19 cellular contexts compared by ENCODE assay signal in genomic region chr13:77832339-77833100, GRCh38.
DNase-seq lines count a peak whose midpoint lies in the region; ATAC-seq lines count a peak whose summit lies in the region.
"Had no signal": no experiment of that assay in that cellular context is flagged by ENCODE, and none has a peak within 500 bp of the region (broad histone marks: within the 10 kb centered on the region; RNA-seq: fewer than 3 reads in every experiment).

No MANE protein-coding gene starts in this region.

- CTCF ChIA-PET in activated naive CD4-positive, alpha-beta T cell treated with anti-CD3 and anti-CD28 coated beads for 36 hours (lab: Charles Lee), result no interaction called here

- H3K36me3 ChIP-seq in adipocyte (ENCODE audit: control insufficient read depth, insufficient read depth, low read length, severe bottlenecking), result no peaks in the 10 kb centered on the region
- H3K36me3 ChIP-seq: BLaER1 treated with 17β-estradiol and CSF1 and Interleukin-3, amounts not matched to agents 10 nM and 100 nM; colonic mucosa; gastrocnemius medialis; pancreas had no signal

- H3K27me3 Mint-ChIP-seq in activated naive CD4-positive, alpha-beta T cell treated with anti-CD3 and anti-CD28 coated beads for 36 hours (ENCODE audit: low read depth), result no peaks in the 10 kb centered on the region
- H3K27me3 Mint-ChIP-seq: IgD-negative memory B cell; stimulated activated naive B cell treated with anti-CD40 and anti-IgM and Interleukin-4, amounts not matched to agents 10 μg/mL and 1 μg/mL and 100 μg/mL, for 72 hours had no signal

- H3K4me1 ChIP-seq in adipocyte (ENCODE audit: control insufficient read depth, insufficient read depth, low read length), result peaks cover 45% of the 10 kb centered on the region
- H3K4me1 ChIP-seq: colonic mucosa, gastrocnemius medialis, pancreas had no signal

- H3K4me3 ChIP-seq in adipocyte (ENCODE audit: low read length), result peak overlapping the region; percentile 66
- H3K4me3 ChIP-seq: BLaER1 treated with 17β-estradiol and CSF1 and Interleukin-3, amounts not matched to agents 10 nM and 100 nM; colonic mucosa; gastrocnemius medialis; pancreas had no signal

- intact Hi-C loops in activated naive CD4-positive, alpha-beta T cell treated with anti-CD3 and anti-CD28 coated beads for 36 hours (cut with micrococcal nuclease), result no loop called here

- H3K36me3 Mint-ChIP-seq in activated naive CD4-positive, alpha-beta T cell treated with anti-CD3 and anti-CD28 coated beads for 36 hours (ENCODE audit: low read depth), result no peaks in the 10 kb centered on the region
- H3K36me3 Mint-ChIP-seq: IgD-negative memory B cell; stimulated activated naive B cell treated with anti-CD40 and anti-IgM and Interleukin-4, amounts not matched to agents 10 μg/mL and 1 μg/mL and 100 μg/mL, for 72 hours had no signal

- no peak overlapping the region for H3K27ac Mint-ChIP-seq in activated naive CD4-positive, alpha-beta T cell treated with anti-CD3 and anti-CD28 coated beads for 36 hours
- H3K27ac Mint-ChIP-seq: HFFc6; IgD-negative memory B cell; stimulated activated naive B cell treated with anti-CD40 and anti-IgM and Interleukin-4, amounts not matched to agents 10 μg/mL and 1 μg/mL and 100 μg/mL, for 72 hours; T-helper 2 cell treated with Interferon-gamma antibody and Interleukin-4, amounts not matched to agents 5 μg/mL and 100 μg/mL, for 36 hours had no signal

- no peaks in the 10 kb centered on the region for H3K9me3 ChIP-seq in adipocyte (ENCODE audit: control insufficient read depth, low read length)
- H3K9me3 ChIP-seq: colonic mucosa, gastrocnemius medialis, pancreas had no signal

- no peaks in the 10 kb centered on the region for H3K4me1 Mint-ChIP-seq in activated naive CD4-positive, alpha-beta T cell treated with anti-CD3 and anti-CD28 coated beads for 36 hours (ENCODE audit: low read depth)
- H3K4me1 Mint-ChIP-seq: IgD-negative memory B cell; stimulated activated naive B cell treated with anti-CD40 and anti-IgM and Interleukin-4, amounts not matched to agents 10 μg/mL and 1 μg/mL and 100 μg/mL, for 72 hours had no signal

- peak; percentile 75 to 86 for DNase-seq in Kasumi-1 (lab: John Stamatoyannopoulos, UW)
- peak; percentile 55 for DNase-seq in adipocyte (ENCODE audit: low read depth)
- DNase-seq in globus pallidus (ENCODE audit: low spot score), result peak; percentile 79
- peak; percentile 66 for DNase-seq in putamen (ENCODE audit: low spot score)
- no peak for DNase-seq in activated naive CD4-positive, alpha-beta T cell treated with anti-CD3 and anti-CD28 coated beads for 36 hours
- DNase-seq in left lobe of liver (ENCODE audit: low spot score), result no peak
- no peak for DNase-seq in DMS153 (lab: John Stamatoyannopoulos, UW)
- no peak for DNase-seq in AG08395 (ENCODE audit: low spot score)
- DNase-seq: activated naive CD4-positive, alpha-beta T cell; colonic mucosa; gastrocnemius medialis; HFFc6; NCI-H2081 treated with DMSO at 0.1 percent for 48 hours; pancreas; stimulated activated CD4-positive, alpha-beta T cell treated with anti-CD3 and anti-CD28 coated beads, Interleukin-2, amount 100 ng/mL, for 48 hours; stimulated activated naive B cell treated with anti-CD40 and anti-IgM and Interleukin-4, amounts not matched to agents 10 μg/mL and 1 μg/mL and 100 μg/mL, for 72 hours had no signal

- no peak overlapping the region for H3K4me3 Mint-ChIP-seq in activated naive CD4-positive, alpha-beta T cell treated with anti-CD3 and anti-CD28 coated beads for 36 hours
- H3K4me3 Mint-ChIP-seq: HFFc6; IgD-negative memory B cell; stimulated activated naive B cell treated with anti-CD40 and anti-IgM and Interleukin-4, amounts not matched to agents 10 μg/mL and 1 μg/mL and 100 μg/mL, for 72 hours; T-helper 2 cell treated with Interferon-gamma antibody and Interleukin-4, amounts not matched to agents 5 μg/mL and 100 μg/mL, for 36 hours had no signal

- no peaks in the 10 kb centered on the region for H3K27me3 ChIP-seq in adipocyte (replicated peaks; ENCODE audit: control insufficient read depth, insufficient read depth, low read length)
- H3K27me3 ChIP-seq: BLaER1 treated with 17β-estradiol and CSF1 and Interleukin-3, amounts not matched to agents 10 nM and 100 nM; colonic mucosa; gastrocnemius medialis; pancreas had no signal

- no peaks in the 10 kb centered on the region for H3K9me3 Mint-ChIP-seq in activated naive CD4-positive, alpha-beta T cell treated with anti-CD3 and anti-CD28 coated beads for 36 hours
- H3K9me3 Mint-ChIP-seq: stimulated activated naive B cell treated with anti-CD40 and anti-IgM and Interleukin-4, amounts not matched to agents 10 μg/mL and 1 μg/mL and 100 μg/mL, for 72 hours; T-helper 2 cell treated with Interferon-gamma antibody and Interleukin-4, amounts not matched to agents 5 μg/mL and 100 μg/mL, for 36 hours had no signal

- no peak overlapping the region for H3K9ac ChIP-seq in adipocyte (ENCODE audit: low read length)

- ATAC-seq in left lobe of liver, result no peak
- ATAC-seq: stimulated activated naive B cell treated with anti-CD40 and anti-IgM and Interleukin-4, amounts not matched to agents 10 μg/mL and 1 μg/mL and 100 μg/mL, for 72 hours had no signal

Comparison
In these comparisons a context has a peak if more than half of its experiments do, and no peak if none do; other contexts are left out.
1. DNase-seq: peak in Kasumi-1 (2 of 2), adipocyte (single experiment), globus pallidus (single experiment) and putamen (single experiment); none in activated naive CD4-positive, alpha-beta T cell treated with anti-CD3 and anti-CD28 coated beads for 36 hours (single experiment), left lobe of liver (single experiment), DMS153 (single experiment) and AG08395 (single experiment).